Comparison of ENCODE assay signal across 10 cellular contexts in the genomic region with DNA sequence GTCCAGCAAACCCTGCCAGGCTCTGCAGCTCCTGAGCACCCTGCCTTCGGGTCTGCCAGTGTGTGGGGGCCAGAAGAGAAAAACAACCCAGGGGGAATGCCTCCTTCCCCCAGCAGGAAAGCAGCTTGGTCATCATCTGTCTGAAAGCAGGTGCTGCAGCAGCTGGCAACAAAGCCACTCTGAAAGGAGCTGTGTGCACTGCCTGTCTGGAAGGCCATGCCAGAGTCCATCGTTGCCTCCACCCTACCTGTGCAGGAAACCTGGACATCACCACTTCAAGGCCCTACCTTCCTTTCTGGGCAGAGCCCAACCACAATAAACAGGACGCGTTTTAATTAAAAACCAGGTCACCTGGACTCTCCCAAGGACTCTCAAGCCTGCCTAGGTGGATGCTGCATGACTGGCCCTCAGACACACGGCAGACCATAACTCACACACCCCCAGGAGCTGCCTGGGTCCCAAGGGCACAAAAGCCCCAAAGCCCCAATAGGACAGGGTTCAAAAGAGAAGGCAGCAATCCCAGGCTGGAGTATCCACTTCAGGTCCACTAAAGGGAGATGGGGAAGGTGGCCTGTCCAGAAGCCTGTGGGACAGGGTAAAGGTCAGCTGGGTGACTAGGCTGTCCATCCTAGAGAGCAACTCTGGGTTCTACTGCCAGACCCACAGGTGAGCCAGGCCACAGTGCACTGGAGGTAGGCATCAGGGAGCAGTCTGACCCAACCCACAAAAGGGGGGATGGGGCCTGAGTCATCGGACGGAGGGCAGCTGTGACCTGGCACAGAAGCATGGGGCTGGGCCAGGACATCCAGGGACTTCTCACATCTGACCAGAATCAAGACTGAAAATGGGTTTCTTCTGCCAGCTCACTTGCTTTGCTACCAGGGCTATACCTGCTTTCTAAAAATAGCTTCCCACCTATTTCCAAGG. TPM values are rescaled to one million over a fixed set of nuclear protein-coding genes. Genes with fewer than 3 reads are reported as not detected.
DNase-seq lines count a peak whose midpoint lies in the region; ATAC-seq and TF ChIP-seq lines count a peak whose summit lies in the region.
"Had no signal": no experiment of that assay in that cellular context is flagged by ENCODE, and none has a peak within 500 bp of the region (broad histone marks: within the 10 kb centered on the region; RNA-seq: fewer than 3 reads in every experiment).

No MANE protein-coding gene starts in this region.

- POLR2A ChIA-PET in naive thymus-derived CD8-positive, alpha-beta T cell (lab: Charles Lee) = interaction anchor here (0.6 to 0.8 kb wide), 3 partner anchors 17 to 729 kb away, joined by 3 to 4 read pairs (median 4); no protein-coding TSS in a partner anchor

- H3K4me3 Mint-ChIP-seq in central memory CD8-positive, alpha-beta T cell = no peak overlapping the region
- H3K4me3 Mint-ChIP-seq in naive thymus-derived CD8-positive, alpha-beta T cell = no peak overlapping the region

- ATAC-seq in central memory CD8-positive, alpha-beta T cell (replicated peaks; ENCODE audit: extremely low read depth, poor library complexity, severe bottlenecking) = no peak
- ATAC-seq in naive thymus-derived CD8-positive, alpha-beta T cell = no peak
- no peak for ATAC-seq in HG03571 (IDR thresholded peaks at IDR 0.05; ENCODE audit: unreplicated experiment)
- ATAC-seq: right cardiac atrium had no signal

- peaks cover 43% of the 10 kb centered on the region for H3K4me1 Mint-ChIP-seq in central memory CD8-positive, alpha-beta T cell
- peaks cover 40 to 74% (median 58%) of the 10 kb centered on the region in 4 donors for H3K4me1 Mint-ChIP-seq in naive thymus-derived CD8-positive, alpha-beta T cell

- H3K9me3 Mint-ChIP-seq in central memory CD8-positive, alpha-beta T cell = no peaks in the 10 kb centered on the region
- H3K9me3 Mint-ChIP-seq in naive thymus-derived CD8-positive, alpha-beta T cell = no peaks in the 10 kb centered on the region

- H3K27ac Mint-ChIP-seq in central memory CD8-positive, alpha-beta T cell (ENCODE audit: low read depth) = peak overlapping the region; percentile 25
- peak overlapping the region in 6 of 10 donors; percentile 4 to 77 (median 59) for H3K27ac Mint-ChIP-seq in naive thymus-derived CD8-positive, alpha-beta T cell

- in situ Hi-C loops in Caki2 (cut with HindIII; ENCODE audit: low pct_unique_long_range_greater_than_20kb, low sequenced_read_pairs) = no loop called here

- TF ChIP-seq EP300 in Ishikawa (IDR thresholded peaks at IDR 0.05; ENCODE audit: borderline replicate concordance) = 0 out of 2 replicates have a peak, but pooled peaks have one; percentile 4

- TF ChIP-seq RAD21 in Ishikawa (IDR thresholded peaks at IDR 0.05; ENCODE audit: low read depth) = no peak; the same call in 1 of the 2 replicates

- H3K36me3 Mint-ChIP-seq in central memory CD8-positive, alpha-beta T cell (ENCODE audit: insufficient read depth) = peaks cover 4% of the 10 kb centered on the region
- peaks cover 0 to 31% (median 3%) of the 10 kb centered on the region in 3 donors for H3K36me3 Mint-ChIP-seq in naive thymus-derived CD8-positive, alpha-beta T cell

- no peaks in the 10 kb centered on the region for H3K27me3 Mint-ChIP-seq in central memory CD8-positive, alpha-beta T cell
- H3K27me3 Mint-ChIP-seq in naive thymus-derived CD8-positive, alpha-beta T cell = no peaks in the 10 kb centered on the region

- DNase-seq in Caki2 (ENCODE audit: low read depth) (peak; percentile 52), NCI-H2107 (lab: John Stamatoyannopoulos, UW) (no peak), COR-L47 (lab: John Stamatoyannopoulos, UW) (no peak), NCI-H2227 treated with DMSO at 0.1 percent for 48 hours (lab: John Stamatoyannopoulos, UW) (no peak)
- no peak for DNase-seq in central memory CD8-positive, alpha-beta T cell (ENCODE audit: low spot score in 2 of 2)
- DNase-seq in naive thymus-derived CD8-positive, alpha-beta T cell = no peak
- DNase-seq: NCI-H1048 had no signal

TF ChIP-seq in Ishikawa, 13 proteins besides CTCF, POLR2A, EP300 and RAD21:
- TF ChIP-seq EGR1 (IDR thresholded peaks at IDR 0.05) (no peak), TCF12 (IDR thresholded peaks at IDR 0.05; ENCODE audit: low read depth) (peak; percentile 72), TAF1 (IDR thresholded peaks at IDR 0.05; ENCODE audit: low read depth) (no peak), CREB1 (IDR thresholded peaks at IDR 0.05; ENCODE audit: low read depth) (no peak), NFIC (IDR thresholded peaks at IDR 0.05) (peak; percentile 73), YY1 (IDR thresholded peaks at IDR 0.05; ENCODE audit: low read depth) (no peak), TEAD4 (IDR thresholded peaks at IDR 0.05) (0 out of 2 replicates have a peak, but pooled peaks have one; percentile 16)
- TF ChIP-seq, protein P1, sequence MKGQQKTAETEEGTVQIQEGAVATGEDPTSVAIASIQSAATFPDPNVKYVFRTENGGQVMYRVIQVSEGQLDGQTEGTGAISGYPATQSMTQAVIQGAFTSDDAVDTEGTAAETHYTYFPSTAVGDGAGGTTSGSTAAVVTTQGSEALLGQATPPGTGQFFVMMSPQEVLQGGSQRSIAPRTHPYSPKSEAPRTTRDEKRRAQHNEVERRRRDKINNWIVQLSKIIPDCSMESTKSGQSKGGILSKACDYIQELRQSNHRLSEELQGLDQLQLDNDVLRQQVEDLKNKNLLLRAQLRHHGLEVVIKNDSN (IDR thresholded peaks at IDR 0.05) = 0 out of 2 replicates have a peak, but pooled peaks have one; percentile 10
- TF ChIP-seq, protein P2, sequence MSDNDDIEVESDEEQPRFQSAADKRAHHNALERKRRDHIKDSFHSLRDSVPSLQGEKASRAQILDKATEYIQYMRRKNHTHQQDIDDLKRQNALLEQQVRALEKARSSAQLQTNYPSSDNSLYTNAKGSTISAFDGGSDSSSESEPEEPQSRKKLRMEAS (IDR thresholded peaks at IDR 0.05) = 0 out of 2 replicates have a peak, but pooled peaks have one; percentile 34

RNA-seq across cellular contexts. Expression of a gene that starts 6.1 kb away (rescaled TPM):
- total RNA-seq in Caki2 (2014; rRNA removed; shearing (Covaris generic); ENCODE audit: low replicate concordance) = 42.7 and 52.6 TPM in 2 replicates
- total RNA-seq in naive thymus-derived CD8-positive, alpha-beta T cell = 10 to 100 TPM; 11.0 to 12.5 TPM
- 10 to 100 TPM; 12.2 to 18.7 (median 17.3) TPM for polyA plus RNA-seq in naive thymus-derived CD8-positive, alpha-beta T cell

RNA-seq across cellular contexts. Expression of a gene that starts 6.1 kb away (rescaled TPM):
- 4.2 and 6.6 TPM in 2 replicates for total RNA-seq in Caki2 (2014; rRNA removed; shearing (Covaris generic); ENCODE audit: low replicate concordance)
- total RNA-seq in naive thymus-derived CD8-positive, alpha-beta T cell = 10 to 100 TPM; 30.9 to 33.0 TPM
- polyA plus RNA-seq in naive thymus-derived CD8-positive, alpha-beta T cell = 10 to 100 TPM in 2 of 3 donors, 1 to 10 TPM in 1; 7.0 to 14.3 (median 13.4) TPM
